8 cellular contexts compared by ENCODE assay signal in genomic region chr7:120554960-120555571, GRCh38.
DNase-seq lines count a peak whose midpoint lies in the region; ATAC-seq and TF ChIP-seq lines count a peak whose summit lies in the region.

No MANE protein-coding gene starts in this region.

- no peaks in the 10 kb centered on the region for H3K9me3 ChIP-seq in liver (ENCODE audit: control insufficient read depth in 4 of 4, low read length in 3 of 4)

- no peak overlapping the region for H3K27ac ChIP-seq in liver (ENCODE audit: low read depth in 1 of 2, low read length in 2 of 2)

- H3K36me3 ChIP-seq in liver (ENCODE audit: control insufficient read depth in 4 of 4, insufficient read depth in 3 of 4, low read depth in 1 of 4, low read length in 3 of 4), result no peaks in the 10 kb centered on the region

- H3K9ac ChIP-seq in liver (ENCODE audit: low read depth in 1 of 2, low read length in 2 of 2), result no peak overlapping the region

- TF ChIP-seq CTCF in liver (IDR thresholded peaks at IDR 0.05; ENCODE audit: low read depth, low read length, missing input control), result peak; percentile 68

- no peak overlapping the region for H3K4me3 ChIP-seq in liver (ENCODE audit: low read depth in 1 of 3, low read length in 3 of 3)

- DNase-seq in EL, result peak; percentile 33
- DNase-seq in NCI-H446 treated with DMSO at 0.1 percent for 48 hours (lab: John Stamatoyannopoulos, UW), result peak; percentile 48
- DNase-seq in T47D (ENCODE audit: low read depth in 1 of 2, low spot score in 1 of 2), result peak; percentile 9 to 66
- DNase-seq in UCSD-AML1 (lab: John Stamatoyannopoulos, UW; ENCODE audit: unreplicated experiment), result no peak
- no peak for DNase-seq in activated naive CD4-positive, alpha-beta T cell treated with Interleukin-2 at 50 U/mL for 16 hours

- peak; percentile 60 for ATAC-seq in GM19463 (IDR thresholded peaks at IDR 0.05; ENCODE audit: unreplicated experiment)
- peak; percentile 72 for ATAC-seq in HG03442 (IDR thresholded peaks at IDR 0.05; ENCODE audit: unreplicated experiment)

- peak; percentile 86 to 91 for TF ChIP-seq RAD21 in liver (IDR thresholded peaks at IDR 0.05)

- H3K4me1 ChIP-seq in liver (ENCODE audit: control insufficient read depth in 4 of 4, insufficient read depth in 4 of 4, low read length in 3 of 4), result no peaks in the 10 kb centered on the region

- in situ Hi-C loops in T47D (cut with HindIII; ENCODE audit: low pct_unique_long_range_greater_than_20kb, low sequenced_read_pairs), result no loop called here

- no peaks in the 10 kb centered on the region for H3K27me3 ChIP-seq in liver (ENCODE audit: control insufficient read depth in 4 of 4, insufficient read depth in 4 of 4, low read length in 3 of 4)

TF ChIP-seq in liver, 16 proteins besides CTCF, POLR2A, EP300 and RAD21:
- TF ChIP-seq HNF4A (conservative IDR thresholded peaks at IDR 0.05) (no peak), MAX (IDR thresholded peaks at IDR 0.05) (no peak), HNF4G (IDR thresholded peaks at IDR 0.05) (no peak), SP1 (IDR thresholded peaks at IDR 0.05) (no peak)

Comparison
In these comparisons a context has a peak if more than half of its experiments do, and no peak if none do; other contexts are left out.
1. DNase-seq: peak in EL (single experiment), NCI-H446 treated with DMSO at 0.1 percent for 48 hours (single experiment) and T47D (2 of 2); none in UCSD-AML1 (single experiment) and activated naive CD4-positive, alpha-beta T cell treated with Interleukin-2 at 50 U/mL for 16 hours (single experiment).